17 cellular contexts compared by ENCODE assay signal in the genomic region with DNA sequence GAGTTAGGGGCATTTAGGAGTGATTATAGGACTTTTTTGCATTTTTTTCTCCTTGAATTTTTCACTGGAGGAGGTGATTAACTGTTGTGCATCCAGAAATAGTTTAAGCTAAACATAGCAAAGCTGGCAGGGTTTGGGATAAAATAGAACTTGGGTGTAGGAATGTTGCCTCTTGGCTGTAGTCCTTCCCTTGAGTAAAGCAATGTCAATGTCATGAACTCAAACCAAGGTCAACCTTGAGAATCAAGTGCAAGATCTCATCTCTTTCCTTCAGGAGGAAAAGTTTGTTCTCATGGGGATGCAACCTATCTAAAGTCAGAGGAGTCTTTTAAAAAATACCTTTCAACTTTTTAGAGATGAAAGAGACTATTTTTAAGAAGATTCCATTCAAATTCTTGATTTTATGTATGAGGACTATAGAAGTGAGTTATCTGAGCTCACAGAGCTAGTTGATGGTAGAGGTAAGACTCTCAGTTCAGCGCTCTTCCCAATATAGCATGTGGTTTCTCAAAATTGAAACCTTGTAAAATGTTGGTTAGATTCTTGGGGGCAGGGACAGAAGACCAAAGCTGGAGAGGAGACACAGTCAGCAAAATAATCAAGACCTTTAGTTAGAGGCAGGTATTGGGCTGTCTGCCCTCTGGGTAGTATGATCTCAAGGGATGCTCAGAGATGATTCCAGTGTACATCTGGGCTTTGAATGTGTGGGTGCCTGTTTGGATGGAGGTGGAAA.
"Had no signal": no experiment of that assay in that cellular context is flagged by ENCODE, and none has a peak within 500 bp of the region (broad histone marks: within the 10 kb centered on the region; RNA-seq: fewer than 3 reads in every experiment).

No MANE protein-coding gene starts in this region.

- H3K36me3 Mint-ChIP-seq: activated CD8-positive, alpha-beta memory T cell treated with anti-CD3 and anti-CD28 coated beads, Interleukin-2, amount 10 ng/mL, durations not matched to agents 7 days and 5 days; activated naive CD8-positive, alpha-beta T cell had no signal

- H3K4me1 ChIP-seq: left lung, vagina had no signal

- H3K27me3 Mint-ChIP-seq: activated CD8-positive, alpha-beta memory T cell treated with anti-CD3 and anti-CD28 coated beads, Interleukin-2, amount 10 ng/mL, durations not matched to agents 7 days and 5 days; activated naive CD8-positive, alpha-beta T cell; activated T-cell treated with anti-CD3 and anti-CD28 coated beads, Interleukin-2, amount 50 U/mL, for 24 hours; central memory CD8-positive, alpha-beta T cell; dendritic cell treated with granulocyte-macrophage colony-stimulating factor and Interleukin-4, amounts not matched to agents 40 ng/mL and 50 ng/mL, for 4 days; effector memory CD8-positive, alpha-beta T cell had no signal

- DNase-seq: activated CD4-positive, alpha-beta T cell treated with anti-CD3 and anti-CD28 coated beads, Interleukin-2, amount 50 U/mL, for 48 hours; activated CD4-positive, CD25-positive, alpha-beta regulatory T cell; activated CD8-positive, alpha-beta memory T cell treated with anti-CD3 and anti-CD28 coated beads, Interleukin-2, amount 10 ng/mL, durations not matched to agents 7 days and 5 days; activated effector memory CD4-positive, alpha-beta T cell treated with Interleukin-2 at 50 U/mL for 16 hours; activated T-cell treated with anti-CD3 and anti-CD28 coated beads, Interleukin-2, amount 50 U/mL, for 24 hours; effector memory CD8-positive, alpha-beta T cell; erythroblast; left lung; mesenchymal stem cell; stimulated activated CD4-positive, alpha-beta T cell treated with anti-CD3 and anti-CD28 coated beads, Interleukin-4, amount 100 ng/mL, for 4 hours; stomach; tibial artery had no signal

- H3K4me3 Mint-ChIP-seq: activated CD8-positive, alpha-beta memory T cell treated with anti-CD3 and anti-CD28 coated beads, Interleukin-2, amount 10 ng/mL, durations not matched to agents 7 days and 5 days; activated naive CD8-positive, alpha-beta T cell; activated T-cell treated with anti-CD3 and anti-CD28 coated beads, Interleukin-2, amount 50 U/mL, for 24 hours; central memory CD8-positive, alpha-beta T cell; dendritic cell treated with granulocyte-macrophage colony-stimulating factor and Interleukin-4, amounts not matched to agents 40 ng/mL and 50 ng/mL, for 4 days; effector memory CD8-positive, alpha-beta T cell had no signal

- H3K9me3 Mint-ChIP-seq: dendritic cell treated with granulocyte-macrophage colony-stimulating factor and Interleukin-4, amounts not matched to agents 40 ng/mL and 50 ng/mL, for 4 days had no signal

- H3K27ac Mint-ChIP-seq: activated CD8-positive, alpha-beta memory T cell treated with anti-CD3 and anti-CD28 coated beads, Interleukin-2, amount 10 ng/mL, durations not matched to agents 7 days and 5 days; activated naive CD8-positive, alpha-beta T cell; activated T-cell treated with anti-CD3 and anti-CD28 coated beads, Interleukin-2, amount 50 U/mL, for 24 hours; dendritic cell treated with granulocyte-macrophage colony-stimulating factor and Interleukin-4, amounts not matched to agents 40 ng/mL and 50 ng/mL, for 4 days; effector memory CD8-positive, alpha-beta T cell had no signal

- H3K27ac ChIP-seq: left lung, skin epidermis, stomach, vagina had no signal

- H3K27me3 ChIP-seq: left lung, stomach, tibial artery, vagina had no signal

- H3K36me3 ChIP-seq: left lung, stomach, tibial artery, vagina had no signal

- H3K4me3 ChIP-seq: left lung, skin epidermis, stomach, tibial artery, vagina had no signal

- ATAC-seq: activated CD8-positive, alpha-beta memory T cell treated with anti-CD3 and anti-CD28 coated beads, Interleukin-2, amount 10 ng/mL, durations not matched to agents 7 days and 5 days; effector memory CD8-positive, alpha-beta T cell; left lung had no signal

- H3K4me1 Mint-ChIP-seq: central memory CD8-positive, alpha-beta T cell had no signal

- H3K9me3 ChIP-seq: left lung, stomach, tibial artery, vagina had no signal
